ENCODE assay signal across 14 cellular contexts in the genomic region with DNA sequence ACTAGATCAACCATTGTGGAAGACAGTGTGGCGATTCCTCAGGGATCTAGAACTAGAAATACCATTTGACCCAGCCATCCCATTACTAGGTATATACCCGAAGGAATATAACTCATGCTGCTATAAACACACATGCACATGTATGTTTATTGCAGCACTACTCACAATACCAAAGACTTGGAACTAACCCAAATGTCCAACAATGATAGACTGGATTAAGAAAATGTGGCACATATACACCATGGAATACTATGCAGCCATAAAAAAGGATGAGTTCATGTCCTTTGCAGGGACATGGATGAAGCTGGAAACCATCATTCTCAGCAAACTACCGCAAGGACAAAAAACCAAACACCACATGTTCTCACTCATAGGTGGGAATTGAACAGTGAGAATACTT. TPM values are rescaled to one million over a fixed set of nuclear protein-coding genes. Genes with fewer than 3 reads are reported as not detected.
A peak's percentile ranks its signal among the peaks of the same experiment; 100 is the strongest.
DNase-seq lines count a peak whose midpoint lies in the region; ATAC-seq, FAIRE-seq and TF ChIP-seq lines count a peak whose summit lies in the region.
"Not testable (repeated sequence)": the region's sequence is repeated elsewhere in the genome, so short reads cannot be mapped to it uniquely, and the experiment has no call there.
"Had no signal": no experiment of that assay in that cellular context is flagged by ENCODE, and none has a peak within 500 bp of the region (broad histone marks: within the 10 kb centered on the region; RNA-seq: fewer than 3 reads in every experiment).

No MANE protein-coding gene starts in this region.

- not testable (repeated sequence) for H3K9me3 ChIP-seq in HEK293 (ENCODE audit: control insufficient read depth, insufficient read depth, low read depth, low read length); K562 (replicated peaks; ENCODE audit: control insufficient read depth, insufficient read depth, low read depth, low read length)

- H3K27me3 ChIP-seq in K562 (ENCODE audit: control insufficient read depth in 2 of 2, insufficient read depth in 2 of 2, low read length in 2 of 2) = not testable (repeated sequence)

- in situ Hi-C loops in K562 (cut with MboI) = not testable (repeated sequence)

- H3K79me2 ChIP-seq in K562 (ENCODE audit: control insufficient read depth, insufficient read depth, low read length) = not testable (repeated sequence)

- WGBS in K562 (ENCODE audit: insufficient coverage, low coverage, missing lambda C conversion rate) = 51% methylated on average over 2 of the region's 3 CpGs

- not testable (repeated sequence) for H3K9me1 ChIP-seq in K562 (ENCODE audit: control insufficient read depth, insufficient read depth, low read length)

- not testable (repeated sequence) for DNase-seq in K562 (ENCODE audit: extremely low read depth in 1 of 4, low spot score in 3 of 4)

- ATAC-seq in K562 = not testable (repeated sequence)

- TF ChIP-seq EP300 in K562 (IDR thresholded peaks at IDR 0.05; ENCODE audit: low read length) = not testable (repeated sequence)

- not testable (repeated sequence) for TF ChIP-seq RAD21 in K562 (CRISPR knock-in tag; conservative IDR thresholded peaks at IDR 0.05 in 1 of 2, IDR thresholded peaks at IDR 0.05 in 1 of 2)

- not testable (repeated sequence) for H3K4me2 ChIP-seq in K562 (ENCODE audit: insufficient read depth, low read length)

- intact Hi-C loops in K562 (cut with micrococcal nuclease) = loop anchor here (5.0 kb wide), 1 partner anchor 42 kb away; a partner anchor contains a TSS

- not testable (repeated sequence) for H3K4me3 ChIP-seq in HEK293 (ENCODE audit: low read depth, low read length); K562

- H3K36me3 ChIP-seq in HEK293 (ENCODE audit: control insufficient read depth in 2 of 2, insufficient read depth in 1 of 2, low read length in 2 of 2); K562 (ENCODE audit: control insufficient read depth, insufficient read depth, low read length): not testable (repeated sequence)

- H3K27ac ChIP-seq in HEK293 (ENCODE audit: extremely low read depth, low read depth, low read length); K562 (ENCODE audit: extremely low read depth, low read depth, low read length): not testable (repeated sequence)

- not testable (repeated sequence) for FAIRE-seq in K562 (lab: Jason Lieb, UNC)

- not testable (repeated sequence) for BruUV-seq in K562 (replicated peaks; lab: Mats Ljungman, UMichigan)

- not testable (repeated sequence) for H4K20me1 ChIP-seq in K562 (replicated peaks; ENCODE audit: control insufficient read depth, insufficient read depth, low read length)

- TF ChIP-seq CTCF in HEK293 (tag by site-specific recombination; IDR thresholded peaks at IDR 0.05); K562 (IDR thresholded peaks at IDR 0.05 in 2 of 3, conservative IDR thresholded peaks at IDR 0.05 in 1 of 3; ENCODE audit: insufficient read depth in 2 of 3, low read depth in 1 of 3, low read length in 3 of 3): not testable (repeated sequence)

- POLR2A ChIA-PET in HEK293 (lab: Yijun Ruan, JAX); K562 (lab: Yijun Ruan, JAX): not testable (repeated sequence)

- TF ChIP-seq POLR2A in K562 (conservative IDR thresholded peaks at IDR 0.05) = not testable (repeated sequence)

- not testable (repeated sequence) for H2AFZ ChIP-seq in K562 (ENCODE audit: low read depth, low read length)

- H3K4me1 ChIP-seq in HEK293 (ENCODE audit: control insufficient read depth, insufficient read depth, low read length); K562 (replicated peaks in 1 of 2; ENCODE audit: control insufficient read depth in 2 of 2, insufficient read depth in 2 of 2, low read length in 2 of 2): not testable (repeated sequence)

- H3K9ac ChIP-seq in K562 (ENCODE audit: insufficient read depth in 1 of 2, low read depth in 2 of 2, low read length in 2 of 2) = not testable (repeated sequence)

- CTCF ChIA-PET in HEK293 (lab: Yijun Ruan, JAX); K562 (lab: Yijun Ruan, JAX; ENCODE audit: low intra/inter-chr PET ratio): not testable (repeated sequence)

TF ChIP-seq in HEK293, 187 proteins besides CTCF, POLR2A, EP300 and RAD21:
- TF ChIP-seq ZNF146 (tag by site-specific recombination; IDR thresholded peaks at IDR 0.05) = peak; percentile 49

TF ChIP-seq in K562, 482 proteins besides CTCF, POLR2A, EP300 and RAD21:
- TF ChIP-seq ZNF146 (CRISPR knock-in tag; IDR thresholded peaks at IDR 0.05; ENCODE audit: unreplicated experiment) = peak; percentile 57
- peak; percentile 54; the same call in 1 of the 2 replicates for TF ChIP-seq BCOR (IDR thresholded peaks at IDR 0.05)

RNA-seq across cellular contexts. Expression of a gene that starts 42.9 kb away (rescaled TPM):
- total RNA-seq in K562 (2011; cell fraction: chromatin; rRNA removed; ENCODE audit: low replicate concordance) = 0.09 and 0.21 TPM in 2 replicates
- 0.17 and 0.26 TPM in 2 replicates for total RNA-seq in K562 (2011; cell fraction: nucleolus; rRNA removed)
- 0.15 and 0.23 TPM in 2 replicates for total RNA-seq in K562 (2011; cell fraction: nucleoplasm; rRNA removed)
- total RNA-seq in K562 (2014; rRNA removed) (0.05 and 0.08 TPM in 2 replicates), K562 (2014; rRNA removed; fragmentation: Illumina TruSeq; extraction: Trizol) (0.10 and 0.15 TPM in 2 replicates), K562 (2015; rRNA removed; fragmentation: Illumina TruSeq; extraction: Trizol) (0.08 and 0.11 TPM in 2 replicates), K562 (2021) (0.18 and 0.22 TPM in 2 replicates)
- polyA plus RNA-seq in K562 (2011; rRNA removed) (0.07 TPM in 1 of 2 replicates, not detected in the other), K562 (2014; fragmentation: Illumina TruSeq; extraction: Trizol) (0.06 and 0.16 TPM in 2 replicates), K562 (2014; fragmentation: Nextera tagmentation; extraction: Ambion mirVana) (under 1 TPM in 1 of 2 experiments, not detected in 1; 0.03 TPM), K562 (2014; rRNA removed) (0.01 TPM in 1 of 2 replicates, not detected in the other)
- not detected in 2 replicates for polyA plus RNA-seq in K562 (2011; cell fraction: cytosol; rRNA removed)
- polyA plus RNA-seq in K562 (2011; cell fraction: nucleus; rRNA removed) = 0.06 TPM in 1 of 2 replicates, not detected in the other
- polyA plus RNA-seq in K562 (2012) = 0.15 and 0.27 TPM in 2 replicates
- 0.14 TPM in 1 of 2 replicates, not detected in the other for polyA minus RNA-seq in K562 (2011; rRNA and poly(A)+ RNA removed)
- not detected in 2 replicates for polyA minus RNA-seq in K562 (2011; cell fraction: cytosol; rRNA and poly(A)+ RNA removed)
- polyA minus RNA-seq in K562 (2011; cell fraction: nucleus; rRNA and poly(A)+ RNA removed) = not detected in 2 replicates
- total RNA-seq: A172; B cell; Calu3; CD4-positive, alpha-beta memory T cell; CD4-positive, alpha-beta T cell; CD4-positive, CD25-positive, alpha-beta regulatory T cell; CD8-positive, alpha-beta T cell had no signal
- polyA plus RNA-seq: A549; AG04450; BJ; CD14-positive monocyte; CD4-positive, CD25-positive, alpha-beta regulatory T cell; CD8-positive, alpha-beta memory T cell had no signal
